ENCODE assay signal across 1 cellular context in the genomic region with DNA sequence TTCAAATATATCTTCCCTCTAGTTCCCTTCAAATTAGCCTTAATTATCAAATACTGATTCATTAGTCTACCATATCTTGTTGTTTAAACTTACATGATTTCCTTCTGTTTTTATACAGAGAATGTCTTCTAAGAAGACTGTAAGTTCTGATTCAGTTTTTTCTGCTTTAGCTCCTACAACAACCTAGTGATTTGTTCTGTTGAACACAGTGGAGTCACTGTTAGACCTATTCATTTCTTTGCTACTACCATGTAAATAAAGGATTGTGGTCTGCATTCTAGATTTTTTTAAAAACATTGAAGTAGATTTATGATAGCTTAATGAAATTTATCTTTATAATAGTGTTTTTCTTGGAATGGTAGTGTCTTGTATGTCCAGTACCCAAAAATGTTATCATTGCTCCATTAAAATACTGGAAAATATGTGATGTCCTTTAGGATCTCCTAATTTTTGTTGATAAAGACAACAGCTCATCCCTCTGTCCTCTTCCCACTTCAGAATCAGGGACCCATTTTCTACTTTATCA.
TF ChIP-seq lines count a peak whose summit lies in the region.

No MANE protein-coding gene starts in this region.

TF ChIP-seq in WTC11, 78 proteins besides CTCF, POLR2A, EP300 and RAD21 (continued from another document):
- TF ChIP-seq, protein P1, sequence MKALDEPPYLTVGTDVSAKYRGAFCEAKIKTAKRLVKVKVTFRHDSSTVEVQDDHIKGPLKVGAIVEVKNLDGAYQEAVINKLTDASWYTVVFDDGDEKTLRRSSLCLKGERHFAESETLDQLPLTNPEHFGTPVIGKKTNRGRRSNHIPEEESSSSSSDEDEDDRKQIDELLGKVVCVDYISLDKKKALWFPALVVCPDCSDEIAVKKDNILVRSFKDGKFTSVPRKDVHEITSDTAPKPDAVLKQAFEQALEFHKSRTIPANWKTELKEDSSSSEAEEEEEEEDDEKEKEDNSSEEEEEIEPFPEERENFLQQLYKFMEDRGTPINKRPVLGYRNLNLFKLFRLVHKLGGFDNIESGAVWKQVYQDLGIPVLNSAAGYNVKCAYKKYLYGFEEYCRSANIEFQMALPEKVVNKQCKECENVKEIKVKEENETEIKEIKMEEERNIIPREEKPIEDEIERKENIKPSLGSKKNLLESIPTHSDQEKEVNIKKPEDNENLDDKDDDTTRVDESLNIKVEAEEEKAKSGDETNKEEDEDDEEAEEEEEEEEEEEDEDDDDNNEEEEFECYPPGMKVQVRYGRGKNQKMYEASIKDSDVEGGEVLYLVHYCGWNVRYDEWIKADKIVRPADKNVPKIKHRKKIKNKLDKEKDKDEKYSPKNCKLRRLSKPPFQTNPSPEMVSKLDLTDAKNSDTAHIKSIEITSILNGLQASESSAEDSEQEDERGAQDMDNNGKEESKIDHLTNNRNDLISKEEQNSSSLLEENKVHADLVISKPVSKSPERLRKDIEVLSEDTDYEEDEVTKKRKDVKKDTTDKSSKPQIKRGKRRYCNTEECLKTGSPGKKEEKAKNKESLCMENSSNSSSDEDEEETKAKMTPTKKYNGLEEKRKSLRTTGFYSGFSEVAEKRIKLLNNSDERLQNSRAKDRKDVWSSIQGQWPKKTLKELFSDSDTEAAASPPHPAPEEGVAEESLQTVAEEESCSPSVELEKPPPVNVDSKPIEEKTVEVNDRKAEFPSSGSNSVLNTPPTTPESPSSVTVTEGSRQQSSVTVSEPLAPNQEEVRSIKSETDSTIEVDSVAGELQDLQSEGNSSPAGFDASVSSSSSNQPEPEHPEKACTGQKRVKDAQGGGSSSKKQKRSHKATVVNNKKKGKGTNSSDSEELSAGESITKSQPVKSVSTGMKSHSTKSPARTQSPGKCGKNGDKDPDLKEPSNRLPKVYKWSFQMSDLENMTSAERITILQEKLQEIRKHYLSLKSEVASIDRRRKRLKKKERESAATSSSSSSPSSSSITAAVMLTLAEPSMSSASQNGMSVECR (CRISPR knock-in tag; IDR thresholded peaks at IDR 0.05; ENCODE audit: borderline replicate concordance) = no peak
- TF ChIP-seq ZNF232 (CRISPR knock-in tag; IDR thresholded peaks at IDR 0.05) = no peak
- TF ChIP-seq, protein P2, sequence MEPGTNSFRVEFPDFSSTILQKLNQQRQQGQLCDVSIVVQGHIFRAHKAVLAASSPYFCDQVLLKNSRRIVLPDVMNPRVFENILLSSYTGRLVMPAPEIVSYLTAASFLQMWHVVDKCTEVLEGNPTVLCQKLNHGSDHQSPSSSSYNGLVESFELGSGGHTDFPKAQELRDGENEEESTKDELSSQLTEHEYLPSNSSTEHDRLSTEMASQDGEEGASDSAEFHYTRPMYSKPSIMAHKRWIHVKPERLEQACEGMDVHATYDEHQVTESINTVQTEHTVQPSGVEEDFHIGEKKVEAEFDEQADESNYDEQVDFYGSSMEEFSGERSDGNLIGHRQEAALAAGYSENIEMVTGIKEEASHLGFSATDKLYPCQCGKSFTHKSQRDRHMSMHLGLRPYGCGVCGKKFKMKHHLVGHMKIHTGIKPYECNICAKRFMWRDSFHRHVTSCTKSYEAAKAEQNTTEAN (CRISPR knock-in tag; IDR thresholded peaks at IDR 0.05) = no peak
- TF ChIP-seq SP1 (CRISPR knock-in tag; conservative IDR thresholded peaks at IDR 0.05) = no peak
- TF ChIP-seq KAT7 (CRISPR knock-in tag; IDR thresholded peaks at IDR 0.05; ENCODE audit: borderline replicate concordance) = no peak
- TF ChIP-seq, protein P3, sequence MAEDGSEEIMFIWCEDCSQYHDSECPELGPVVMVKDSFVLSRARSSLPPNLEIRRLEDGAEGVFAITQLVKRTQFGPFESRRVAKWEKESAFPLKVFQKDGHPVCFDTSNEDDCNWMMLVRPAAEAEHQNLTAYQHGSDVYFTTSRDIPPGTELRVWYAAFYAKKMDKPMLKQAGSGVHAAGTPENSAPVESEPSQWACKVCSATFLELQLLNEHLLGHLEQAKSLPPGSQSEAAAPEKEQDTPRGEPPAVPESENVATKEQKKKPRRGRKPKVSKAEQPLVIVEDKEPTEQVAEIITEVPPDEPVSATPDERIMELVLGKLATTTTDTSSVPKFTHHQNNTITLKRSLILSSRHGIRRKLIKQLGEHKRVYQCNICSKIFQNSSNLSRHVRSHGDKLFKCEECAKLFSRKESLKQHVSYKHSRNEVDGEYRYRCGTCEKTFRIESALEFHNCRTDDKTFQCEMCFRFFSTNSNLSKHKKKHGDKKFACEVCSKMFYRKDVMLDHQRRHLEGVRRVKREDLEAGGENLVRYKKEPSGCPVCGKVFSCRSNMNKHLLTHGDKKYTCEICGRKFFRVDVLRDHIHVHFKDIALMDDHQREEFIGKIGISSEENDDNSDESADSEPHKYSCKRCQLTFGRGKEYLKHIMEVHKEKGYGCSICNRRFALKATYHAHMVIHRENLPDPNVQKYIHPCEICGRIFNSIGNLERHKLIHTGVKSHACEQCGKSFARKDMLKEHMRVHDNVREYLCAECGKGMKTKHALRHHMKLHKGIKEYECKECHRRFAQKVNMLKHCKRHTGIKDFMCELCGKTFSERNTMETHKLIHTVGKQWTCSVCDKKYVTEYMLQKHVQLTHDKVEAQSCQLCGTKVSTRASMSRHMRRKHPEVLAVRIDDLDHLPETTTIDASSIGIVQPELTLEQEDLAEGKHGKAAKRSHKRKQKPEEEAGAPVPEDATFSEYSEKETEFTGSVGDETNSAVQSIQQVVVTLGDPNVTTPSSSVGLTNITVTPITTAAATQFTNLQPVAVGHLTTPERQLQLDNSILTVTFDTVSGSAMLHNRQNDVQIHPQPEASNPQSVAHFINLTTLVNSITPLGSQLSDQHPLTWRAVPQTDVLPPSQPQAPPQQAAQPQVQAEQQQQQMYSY (CRISPR knock-in tag; IDR thresholded peaks at IDR 0.05) = no peak
- no peak for TF ChIP-seq RORB (CRISPR knock-in tag; IDR thresholded peaks at IDR 0.05)
- TF ChIP-seq, protein P4, sequence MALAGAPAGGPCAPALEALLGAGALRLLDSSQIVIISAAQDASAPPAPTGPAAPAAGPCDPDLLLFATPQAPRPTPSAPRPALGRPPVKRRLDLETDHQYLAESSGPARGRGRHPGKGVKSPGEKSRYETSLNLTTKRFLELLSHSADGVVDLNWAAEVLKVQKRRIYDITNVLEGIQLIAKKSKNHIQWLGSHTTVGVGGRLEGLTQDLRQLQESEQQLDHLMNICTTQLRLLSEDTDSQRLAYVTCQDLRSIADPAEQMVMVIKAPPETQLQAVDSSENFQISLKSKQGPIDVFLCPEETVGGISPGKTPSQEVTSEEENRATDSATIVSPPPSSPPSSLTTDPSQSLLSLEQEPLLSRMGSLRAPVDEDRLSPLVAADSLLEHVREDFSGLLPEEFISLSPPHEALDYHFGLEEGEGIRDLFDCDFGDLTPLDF (CRISPR knock-in tag; IDR thresholded peaks at IDR 0.05) = no peak
- no peak for TF ChIP-seq TP53 (CRISPR knock-in tag; IDR thresholded peaks at IDR 0.05)
- TF ChIP-seq, protein P5, sequence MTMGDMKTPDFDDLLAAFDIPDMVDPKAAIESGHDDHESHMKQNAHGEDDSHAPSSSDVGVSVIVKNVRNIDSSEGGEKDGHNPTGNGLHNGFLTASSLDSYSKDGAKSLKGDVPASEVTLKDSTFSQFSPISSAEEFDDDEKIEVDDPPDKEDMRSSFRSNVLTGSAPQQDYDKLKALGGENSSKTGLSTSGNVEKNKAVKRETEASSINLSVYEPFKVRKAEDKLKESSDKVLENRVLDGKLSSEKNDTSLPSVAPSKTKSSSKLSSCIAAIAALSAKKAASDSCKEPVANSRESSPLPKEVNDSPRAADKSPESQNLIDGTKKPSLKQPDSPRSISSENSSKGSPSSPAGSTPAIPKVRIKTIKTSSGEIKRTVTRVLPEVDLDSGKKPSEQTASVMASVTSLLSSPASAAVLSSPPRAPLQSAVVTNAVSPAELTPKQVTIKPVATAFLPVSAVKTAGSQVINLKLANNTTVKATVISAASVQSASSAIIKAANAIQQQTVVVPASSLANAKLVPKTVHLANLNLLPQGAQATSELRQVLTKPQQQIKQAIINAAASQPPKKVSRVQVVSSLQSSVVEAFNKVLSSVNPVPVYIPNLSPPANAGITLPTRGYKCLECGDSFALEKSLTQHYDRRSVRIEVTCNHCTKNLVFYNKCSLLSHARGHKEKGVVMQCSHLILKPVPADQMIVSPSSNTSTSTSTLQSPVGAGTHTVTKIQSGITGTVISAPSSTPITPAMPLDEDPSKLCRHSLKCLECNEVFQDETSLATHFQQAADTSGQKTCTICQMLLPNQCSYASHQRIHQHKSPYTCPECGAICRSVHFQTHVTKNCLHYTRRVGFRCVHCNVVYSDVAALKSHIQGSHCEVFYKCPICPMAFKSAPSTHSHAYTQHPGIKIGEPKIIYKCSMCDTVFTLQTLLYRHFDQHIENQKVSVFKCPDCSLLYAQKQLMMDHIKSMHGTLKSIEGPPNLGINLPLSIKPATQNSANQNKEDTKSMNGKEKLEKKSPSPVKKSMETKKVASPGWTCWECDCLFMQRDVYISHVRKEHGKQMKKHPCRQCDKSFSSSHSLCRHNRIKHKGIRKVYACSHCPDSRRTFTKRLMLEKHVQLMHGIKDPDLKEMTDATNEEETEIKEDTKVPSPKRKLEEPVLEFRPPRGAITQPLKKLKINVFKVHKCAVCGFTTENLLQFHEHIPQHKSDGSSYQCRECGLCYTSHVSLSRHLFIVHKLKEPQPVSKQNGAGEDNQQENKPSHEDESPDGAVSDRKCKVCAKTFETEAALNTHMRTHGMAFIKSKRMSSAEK (CRISPR knock-in tag; IDR thresholded peaks at IDR 0.05; ENCODE audit: borderline replicate concordance) = no peak
